14 cellular contexts compared by ENCODE assay signal in genomic region chr2:74887961-74888670, GRCh38. TPM values are rescaled to one million over a fixed set of nuclear protein-coding genes. Genes with fewer than 3 reads are reported as not detected.
DNase-seq lines count a peak whose midpoint lies in the region; FAIRE-seq and TF ChIP-seq lines count a peak whose summit lies in the region.
"Had no signal": no experiment of that assay in that cellular context is flagged by ENCODE, and none has a peak within 500 bp of the region (broad histone marks: within the 10 kb centered on the region; RNA-seq: fewer than 3 reads in every experiment).

No MANE protein-coding gene starts in this region.

- H3K4me1 ChIP-seq in trophoblast cell (ENCODE audit: control insufficient read depth in 1 of 2, insufficient read depth in 2 of 2, low read length in 2 of 2) (peaks cover 0 to 9% of the 10 kb centered on the region in 2 experiments), HAP-1 (no peaks in the 10 kb centered on the region)
- H3K4me1 ChIP-seq: psoas muscle, thyroid gland had no signal

- peak; percentile 33 for TF ChIP-seq CTCF in chondrocyte (IDR thresholded peaks at IDR 0.05)

- H3K9me3 Mint-ChIP-seq in chondrocyte (ENCODE audit: low read depth), result no peaks in the 10 kb centered on the region
- H3K9me3 Mint-ChIP-seq: CD8-positive, alpha-beta memory T cell had no signal

- H2BK5ac ChIP-seq in trophoblast cell (ENCODE audit: low read depth, low read length, poor library complexity), result no peak overlapping the region

- no peak overlapping the region for H2AFZ ChIP-seq in trophoblast cell (ENCODE audit: insufficient read depth, low read length, poor library complexity)

- no peak overlapping the region for H2BK120ac ChIP-seq in trophoblast cell (ENCODE audit: insufficient read depth, low read length, poor library complexity)

- no peak overlapping the region for H3K4me3 ChIP-seq in MG63
- H3K4me3 ChIP-seq in trophoblast cell (ENCODE audit: low read depth, low read length), result no peak overlapping the region
- H3K4me3 ChIP-seq in HAP-1, result no peak overlapping the region
- H3K4me3 ChIP-seq: psoas muscle, thyroid gland had no signal

- no peaks in the 10 kb centered on the region for H3K27me3 Mint-ChIP-seq in chondrocyte (ENCODE audit: low read depth)
- H3K27me3 Mint-ChIP-seq: CD8-positive, alpha-beta memory T cell had no signal

- no peak overlapping the region for H4K91ac ChIP-seq in trophoblast cell (ENCODE audit: low read depth, low read length)

- peak overlapping the region; percentile 55 for H3K27ac ChIP-seq in trophoblast cell (ENCODE audit: low read depth, low read length)
- H3K27ac ChIP-seq: psoas muscle, thyroid gland had no signal

- H3K23ac ChIP-seq in trophoblast cell (ENCODE audit: low read length), result no peak overlapping the region

- no peak overlapping the region for H3K14ac ChIP-seq in trophoblast cell (ENCODE audit: low read length)

- FAIRE-seq in frontal cortex (lab: Jason Lieb, UNC), result no peak

- no peak overlapping the region for H4K12ac ChIP-seq in trophoblast cell (ENCODE audit: low read depth, low read length)

- H3K27ac Mint-ChIP-seq in chondrocyte (ENCODE audit: unreplicated experiment), result peak overlapping the region; percentile 41

- DNase-seq in EH (ENCODE audit: low read depth), result peak; percentile 84
- DNase-seq in MG63, result peak; percentile 28
- no peak for DNase-seq in chondrocyte (ENCODE audit: low spot score)
- DNase-seq in trophoblast cell, result peak in 1 of 2 donors; percentile 29
- no peak for DNase-seq in frontal cortex (ENCODE audit: low spot score in 2 of 2)
- DNase-seq in central memory CD4-positive, alpha-beta T cell, result no peak
- DNase-seq in stimulated activated CD4-positive, alpha-beta T cell treated with anti-CD3 and anti-CD28 coated beads, Interleukin-4, amount 100 ng/mL, for 24 hours, result no peak
- no peak for DNase-seq in HAP-1 (ENCODE audit: low spot score in 2 of 2)
- DNase-seq: activated naive CD4-positive, alpha-beta T cell; CD8-positive, alpha-beta memory T cell; GDM1; NCI-H1092; psoas muscle; thyroid gland had no signal

- H3K36me3 ChIP-seq in MG63, result peaks cover 80% of the 10 kb centered on the region
- peaks cover 20 to 27% of the 10 kb centered on the region in 2 experiments for H3K36me3 ChIP-seq in trophoblast cell (ENCODE audit: control insufficient read depth in 1 of 2, insufficient read depth in 2 of 2, low read length in 2 of 2)
- H3K36me3 ChIP-seq in HAP-1 (replicated peaks), result peaks cover 74% of the 10 kb centered on the region

- peaks cover 45% of the 10 kb centered on the region for H3K4me1 Mint-ChIP-seq in chondrocyte (ENCODE audit: low read depth)

- H3K27me3 ChIP-seq in MG63, result no peaks in the 10 kb centered on the region
- no peaks in the 10 kb centered on the region for H3K27me3 ChIP-seq in trophoblast cell (ENCODE audit: insufficient read depth, low read length)
- H3K27me3 ChIP-seq in HAP-1 (ENCODE audit: low read depth), result no peaks in the 10 kb centered on the region
- H3K27me3 ChIP-seq: thyroid gland had no signal

- H3K9ac ChIP-seq in trophoblast cell (ENCODE audit: low read length), result no peak overlapping the region

- no peak overlapping the region for H2AK5ac ChIP-seq in trophoblast cell (ENCODE audit: low read length)

- H3K79me2 ChIP-seq in trophoblast cell (ENCODE audit: control insufficient read depth, insufficient read depth, low read length, poor library complexity), result no peaks in the 10 kb centered on the region

- H3K4ac ChIP-seq in trophoblast cell (ENCODE audit: low read depth, low read length), result no peak overlapping the region

- no peaks in the 10 kb centered on the region for H3K79me1 ChIP-seq in trophoblast cell (ENCODE audit: low read length)

- no peak overlapping the region for H3K4me2 ChIP-seq in trophoblast cell (ENCODE audit: low read length)

- H3K9me3 ChIP-seq in MG63 (no peaks in the 10 kb centered on the region), trophoblast cell (ENCODE audit: insufficient read depth, low read depth, low read length) (no peaks in the 10 kb centered on the region), HAP-1 (no peaks in the 10 kb centered on the region)
- H3K9me3 ChIP-seq: psoas muscle, thyroid gland had no signal

- no peak overlapping the region for H3K4me3 Mint-ChIP-seq in chondrocyte (ENCODE audit: unreplicated experiment)
- H3K4me3 Mint-ChIP-seq: CD8-positive, alpha-beta memory T cell had no signal

- in situ Hi-C loops in HAP-1 (cut with MboI; ENCODE audit: low sequenced_read_pairs), result no loop called here

- no peak overlapping the region for H3K18ac ChIP-seq in trophoblast cell (ENCODE audit: low read length)

- no peak overlapping the region for H2BK12ac ChIP-seq in trophoblast cell (ENCODE audit: low read length)

- no CpG with 5 or more reads among the region's 7 CpGs for WGBS in trophoblast cell (ENCODE audit: extremely low coverage, insufficient coverage, insufficient read length)

- peaks cover 55% of the 10 kb centered on the region for H3K36me3 Mint-ChIP-seq in chondrocyte (ENCODE audit: low read depth)

- H4K8ac ChIP-seq in trophoblast cell (ENCODE audit: low read depth, low read length), result no peak overlapping the region

RNA-seq across cellular contexts. Expression of gene HK2, which starts 54.2 kb away (rescaled TPM):
- total RNA-seq in MG63 (2014; rRNA removed; shearing (Covaris generic); ENCODE audit: low replicate concordance), result 27.8 and 28.9 TPM in 2 replicates
- total RNA-seq in chondrocyte, result 18.5 to 32.6 TPM (median 31.4 TPM) in 3 replicates
- 24.5 and 24.8 TPM in 2 replicates for polyA plus RNA-seq in trophoblast cell (2013)
- 3.7 TPM for total RNA-seq in frontal cortex

Comparison
In these comparisons a context has a peak if more than half of its experiments do, and no peak if none do; other contexts are left out.
1. DNase-seq: peak in EH (single experiment) and MG63 (single experiment); none in chondrocyte (single experiment), frontal cortex (0 of 2), central memory CD4-positive, alpha-beta T cell (single experiment), stimulated activated CD4-positive, alpha-beta T cell treated with anti-CD3 and anti-CD28 coated beads, Interleukin-4, amount 100 ng/mL, for 24 hours (single experiment) and HAP-1 (0 of 2).